In the genomic region with DNA sequence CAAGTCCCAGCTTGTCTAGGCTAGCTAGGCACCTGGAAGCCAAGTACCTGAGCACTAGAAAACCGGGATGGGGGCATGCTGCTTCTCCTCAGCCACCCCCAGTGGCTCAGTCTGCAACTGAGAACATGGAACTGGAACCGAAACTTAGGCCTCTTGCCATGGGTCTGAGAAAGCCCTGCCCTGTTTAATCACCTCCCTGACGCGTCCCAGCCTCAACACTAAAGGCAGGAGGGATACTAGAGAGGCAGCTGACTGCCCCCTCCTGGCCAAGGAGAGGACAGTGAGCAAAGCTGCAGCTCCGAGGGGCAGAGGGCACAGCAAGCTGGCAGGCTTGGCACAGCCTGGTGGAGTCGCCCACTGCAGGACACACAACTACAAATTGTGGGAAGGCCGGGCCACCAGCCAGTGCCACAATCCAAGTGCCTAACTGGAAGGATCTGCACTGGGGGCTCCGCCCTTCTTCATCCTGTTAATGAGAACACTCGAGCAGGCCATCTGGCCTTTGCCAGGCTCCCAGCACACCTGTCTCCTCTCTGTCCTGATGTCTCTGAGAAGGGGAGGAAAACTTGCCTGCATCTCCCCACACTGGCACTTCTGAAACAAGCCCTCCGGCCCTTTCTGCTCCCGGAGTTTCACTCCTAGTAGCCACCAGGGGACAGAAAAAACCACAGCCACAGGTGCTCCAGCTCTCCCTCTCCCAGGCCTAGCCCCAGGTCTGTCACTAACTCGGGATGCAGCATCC, we compare ENCODE assay signal across 8 cellular contexts. TPM values are rescaled to one million over a fixed set of nuclear protein-coding genes. Genes with fewer than 3 reads are reported as not detected.
DNase-seq lines count a peak whose midpoint lies in the region; FAIRE-seq and TF ChIP-seq lines count a peak whose summit lies in the region.

No MANE protein-coding gene starts in this region.

- H3K27me3 Mint-ChIP-seq in MCF 10A (ENCODE audit: insufficient read depth, unreplicated experiment): no peaks in the 10 kb centered on the region

- no TSS peak for BruUV-seq in MCF 10A (replicated peaks; lab: Mats Ljungman, UMichigan)

- intact Hi-C loops in MCF 10A (cut with micrococcal nuclease): loop anchor here (1.0 to 5.0 kb wide), 6 partner anchors 45 to 278 kb away; a partner anchor contains a TSS

- peak overlapping the region in 1 of 4 donors; percentile 11 for H3K4me3 ChIP-seq in Peyer's patch

- H3K27me3 ChIP-seq in Peyer's patch: no peaks in the 10 kb centered on the region

- CTCF ChIA-PET in MCF 10A (lab: Yijun Ruan, JAX): interaction anchor here (0.6 to 10.8 kb wide), 36 partner anchors 8 to 439 kb away, joined by 3 to 113 read pairs (median 4); no protein-coding TSS in a partner anchor

- peak; percentile 89 for DNase-seq in ACHN
- peak; percentile 62 for DNase-seq in GM12892 (ENCODE audit: insufficient read length)
- peak; percentile 91 for DNase-seq in HT-29 (ENCODE audit: low spot score)
- DNase-seq in Peyer's patch: peak in 2 of 3 donors; percentile 86 to 87
- peak; percentile 96 for DNase-seq in MCF 10A (ENCODE audit: unreplicated experiment)
- peak; percentile 72 for DNase-seq in left kidney (ENCODE audit: low read depth, low spot score)
- peak in 35 of 49 donors; percentile 18 to 78 (median 46) for DNase-seq in substantia nigra (lab: John Stamatoyannopoulos, UW)
- DNase-seq in ureter (ENCODE audit: low spot score): no peak

- POLR2A ChIA-PET in MCF 10A (lab: Yijun Ruan, JAX): interaction anchor here (0.6 to 3.8 kb wide), 15 partner anchors 14 to 352 kb away, joined by 3 to 34 read pairs (median 4); no protein-coding TSS in a partner anchor

- peaks cover 9% of the 10 kb centered on the region for H3K4me1 Mint-ChIP-seq in MCF 10A (ENCODE audit: insufficient read depth, unreplicated experiment)

- TF ChIP-seq POLR2A in GM12892 (IDR thresholded peaks at IDR 0.05; ENCODE audit: low read depth, low read length) (no peak), Peyer's patch (IDR thresholded peaks at IDR 0.05) (peak in 1 of 2 donors; percentile 30)

- no peaks in the 10 kb centered on the region for H3K36me3 Mint-ChIP-seq in MCF 10A (ENCODE audit: insufficient read depth, unreplicated experiment)

- H3K9me3 ChIP-seq in Peyer's patch: no peaks in the 10 kb centered on the region

- H3K27ac Mint-ChIP-seq in MCF 10A (ENCODE audit: low read depth, unreplicated experiment): no peak overlapping the region

- H3K4me1 ChIP-seq in Peyer's patch: peaks cover 0 to 21% (median 5%) of the 10 kb centered on the region in 4 donors

- no peaks in the 10 kb centered on the region for H3K9me3 Mint-ChIP-seq in MCF 10A (ENCODE audit: unreplicated experiment)

- no peaks in the 10 kb centered on the region for H3K36me3 ChIP-seq in Peyer's patch

- H3K4me3 Mint-ChIP-seq in MCF 10A (ENCODE audit: unreplicated experiment): no peak overlapping the region

- TF ChIP-seq CTCF in Peyer's patch (IDR thresholded peaks at IDR 0.05): peak in 4 of 6 experiments; percentile 43 to 91 (median 86)
- peak; percentile 89 for TF ChIP-seq CTCF in MCF 10A (IDR thresholded peaks at IDR 0.05; ENCODE audit: unreplicated experiment)

- in situ Hi-C loops in ACHN (cut with HindIII; ENCODE audit: low pct_ligation_motif_present, low pct_unique_long_range_greater_than_20kb, low sequenced_read_pairs): no loop called here

- H3K27ac ChIP-seq in Peyer's patch (peak overlapping the region in 3 of 4 donors; percentile 5 to 86 (median 79)), substantia nigra (ENCODE audit: low read depth, low read length, poor library complexity, severe bottlenecking) (no peak overlapping the region)

- peak; percentile 83 for FAIRE-seq in GM12892 (lab: Jason Lieb, UNC)

RNA-seq across cellular contexts. Expression of a gene that starts 53.7 kb away (rescaled TPM):
- 49.1 TPM for polyA plus RNA-seq in GM12892 (2012; ENCODE audit: missing spikeins)
- total RNA-seq in HT-29 (2014; rRNA removed; shearing (Covaris generic)): 51.5 and 71.2 TPM in 2 replicates
- 100 to 1,000 TPM; 120 to 269 (median 163) TPM for total RNA-seq in Peyer's patch
- 38.6 and 41.9 TPM in 2 replicates for total RNA-seq in MCF 10A (2022)
- total RNA-seq in ureter: 69.4 TPM
